1 cellular context compared by ENCODE assay signal in the genomic region with DNA sequence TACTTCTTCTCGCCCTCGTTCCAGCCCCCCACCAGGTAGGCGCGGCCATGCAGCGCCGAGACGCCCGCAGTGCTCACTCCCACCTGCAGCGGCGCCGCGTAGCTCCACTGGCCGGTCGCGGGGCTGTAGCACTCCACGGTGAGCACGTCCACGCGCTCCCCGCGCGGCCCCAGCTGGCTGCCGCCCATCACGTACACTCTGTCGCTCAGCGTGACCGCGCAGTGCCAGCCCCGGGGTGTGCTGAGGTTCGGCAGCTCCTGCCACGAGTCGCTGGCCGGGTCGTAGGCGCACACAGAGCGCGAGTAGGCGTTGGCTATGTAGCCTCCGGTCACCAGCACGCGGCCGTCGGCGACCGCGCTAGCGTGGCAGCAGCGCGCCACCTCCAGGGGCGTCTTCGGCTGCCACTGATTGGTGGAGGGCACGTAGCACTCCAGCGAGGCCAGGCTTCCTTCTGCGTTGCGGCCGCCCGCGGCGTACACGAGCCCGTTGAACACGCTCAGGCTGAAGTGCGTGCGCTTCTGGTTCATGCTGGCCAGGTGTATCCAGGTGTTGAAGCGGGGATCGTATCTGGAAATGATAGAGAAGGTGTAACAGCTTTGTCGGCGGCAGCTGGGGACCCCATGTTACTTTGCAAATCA.
TF ChIP-seq lines count a peak whose summit lies in the region.

No MANE protein-coding gene starts in this region.

TF ChIP-seq in K562, 482 proteins besides CTCF, POLR2A, EP300 and RAD21 (continued from another document):
- TF ChIP-seq JUN (IDR thresholded peaks at IDR 0.05; ENCODE audit: borderline replicate concordance, low read depth, low read length) (no peak), JUN (CRISPR knock-in tag; IDR thresholded peaks at IDR 0.05; ENCODE audit: borderline replicate concordance) (no peak)
